2 cellular contexts compared by ENCODE assay signal in genomic region chr7:19145429-19146201, GRCh38.
TF ChIP-seq lines count a peak whose summit lies in the region.

No MANE protein-coding gene starts in this region.

TF ChIP-seq in H1, 55 proteins besides CTCF, POLR2A, EP300 and RAD21 (continued from another document and continues in another):
- peak; percentile 35 for TF ChIP-seq RNF2 (IDR thresholded peaks at IDR 0.05; ENCODE audit: borderline replicate concordance, low read depth, low read length, missing control alignments, poor library complexity, severe bottlenecking)
- peak; percentile 63; the same call in 1 of the 2 replicates for TF ChIP-seq MAX (IDR thresholded peaks at IDR 0.05)
- no peak for TF ChIP-seq CHD1 (IDR thresholded peaks at IDR 0.05; ENCODE audit: low read depth, low read length)
- no peak for TF ChIP-seq TBP (IDR thresholded peaks at IDR 0.05; ENCODE audit: low read depth, low read length)
- no peak for TF ChIP-seq KDM5A (IDR thresholded peaks at IDR 0.05; ENCODE audit: low read length)
- no peak for TF ChIP-seq ZNF274 (IDR thresholded peaks at IDR 0.05; ENCODE audit: borderline replicate concordance, extremely low read depth, low read length)
- TF ChIP-seq JUN (IDR thresholded peaks at IDR 0.05; ENCODE audit: low read depth, low read length) = no peak
- no peak for TF ChIP-seq RXRA (IDR thresholded peaks at IDR 0.05; ENCODE audit: insufficient read depth, low read depth, low read length)
- peak; percentile 91 for TF ChIP-seq CTBP2 (IDR thresholded peaks at IDR 0.05; ENCODE audit: borderline replicate concordance, insufficient read depth, insufficient read length, low read length)
- TF ChIP-seq NANOG (IDR thresholded peaks at IDR 0.05; ENCODE audit: insufficient read depth, low read depth, low read length, poor library complexity, severe bottlenecking) = peak; percentile 62
- no peak for TF ChIP-seq BCL11A (IDR thresholded peaks at IDR 0.05; ENCODE audit: low read depth in 2 of 2, low read length in 2 of 2)
- TF ChIP-seq SIRT6 (IDR thresholded peaks at IDR 0.05; ENCODE audit: low read length) = no peak
- TF ChIP-seq CHD7 (IDR thresholded peaks at IDR 0.05; ENCODE audit: insufficient replicate concordance, low read length) = peak; percentile 79
- no peak; the same call in 1 of the 2 replicates for TF ChIP-seq SP1 (IDR thresholded peaks at IDR 0.05; ENCODE audit: low read depth, low read length)
- TF ChIP-seq JUND (IDR thresholded peaks at IDR 0.05; ENCODE audit: low read length) = no peak
- no peak for TF ChIP-seq FOSL1 (IDR thresholded peaks at IDR 0.05; ENCODE audit: insufficient read depth, low read depth, low read length)
- TF ChIP-seq RBBP5 (IDR thresholded peaks at IDR 0.05; ENCODE audit: borderline replicate concordance, low read depth, low read length) = no peak
- no peak for TF ChIP-seq TAF7 (optimal IDR thresholded peaks at IDR 0.05; ENCODE audit: borderline replicate concordance, low read depth, low read length)
- TF ChIP-seq SUZ12 (IDR thresholded peaks at IDR 0.05; ENCODE audit: low read length) = peak; percentile 56
- no peak for TF ChIP-seq BRCA1 (IDR thresholded peaks at IDR 0.05; ENCODE audit: low read depth, low read length)
- TF ChIP-seq YY1 (IDR thresholded peaks at IDR 0.05; ENCODE audit: low read depth, low read length) = 0 out of 2 replicates have a peak, but pooled peaks have one; percentile 38

TF ChIP-seq in neural cell, 6 proteins besides CTCF, POLR2A, EP300 and RAD21 (continued from another document):
- TF ChIP-seq TAF1 (IDR thresholded peaks at IDR 0.05; ENCODE audit: low read depth) (no peak), REST (IDR thresholded peaks at IDR 0.05; ENCODE audit: borderline replicate concordance) (no peak)
